ENCODE assay signal across 1 cellular context in genomic region chr18:45967007-45967706, GRCh38.
TF ChIP-seq lines count a peak whose summit lies in the region.

TSS of gene EPG5 (minus strand) at chr18:45967329. CDS start at chr18:45967239, 90 bp downstream.

TF ChIP-seq in SK-N-SH, 30 proteins besides CTCF, POLR2A, EP300 and RAD21 (continued from another document):
- TF ChIP-seq PBX3 (IDR thresholded peaks at IDR 0.05), result no peak; the same call in 1 of the 2 replicates
- TF ChIP-seq IRF3 (IDR thresholded peaks at IDR 0.05; ENCODE audit: low read depth, low read length), result no peak
- peak; percentile 71; the same call in 1 of the 2 replicates for TF ChIP-seq MXI1 (IDR thresholded peaks at IDR 0.05; ENCODE audit: low read depth, low read length)
- no peak for TF ChIP-seq SMC3 (IDR thresholded peaks at IDR 0.05; ENCODE audit: low read depth, low read length)
- TF ChIP-seq EZH2phosphoT487 (IDR thresholded peaks at IDR 0.05; ENCODE audit: borderline replicate concordance, low read depth), result no peak
- TF ChIP-seq MEF2A (IDR thresholded peaks at IDR 0.05; ENCODE audit: borderline replicate concordance, low read depth), result no peak
- no peak for TF ChIP-seq TEAD4 (IDR thresholded peaks at IDR 0.05; ENCODE audit: borderline replicate concordance, insufficient read depth)
- TF ChIP-seq TCF12 (IDR thresholded peaks at IDR 0.05), result no peak; the same call in 1 of the 2 replicates
- TF ChIP-seq GATA2 (CRISPR knock-in tag; IDR thresholded peaks at IDR 0.05), result no peak
- no peak for TF ChIP-seq RXRA (IDR thresholded peaks at IDR 0.05; ENCODE audit: borderline replicate concordance, low read depth)
- TF ChIP-seq MAX (IDR thresholded peaks at IDR 0.05; ENCODE audit: low read depth), result peak; percentile 71; the same call in 1 of the 2 replicates
- no peak; the same call in none of the 2 replicates for TF ChIP-seq TAF1 (IDR thresholded peaks at IDR 0.05; ENCODE audit: borderline replicate concordance, low read depth, low read length)
